Comparison of ENCODE assay signal across 23 cellular contexts in genomic region chr18:26435415-26436095, GRCh38.
A peak's percentile ranks its signal among the peaks of the same experiment; 100 is the strongest.
DNase-seq lines count a peak whose midpoint lies in the region; ATAC-seq, FAIRE-seq and TF ChIP-seq lines count a peak whose summit lies in the region.
"Had no signal": no experiment of that assay in that cellular context is flagged by ENCODE, and none has a peak within 500 bp of the region (broad histone marks: within the 10 kb centered on the region; RNA-seq: fewer than 3 reads in every experiment).

No MANE protein-coding gene starts in this region.

- H3K23me2 ChIP-seq in H1 (ENCODE audit: low read depth, low read length), result no peaks in the 10 kb centered on the region

- no peak for TF ChIP-seq CTCF in A549 (IDR thresholded peaks at IDR 0.05)
- TF ChIP-seq CTCF in PC-3 (conservative IDR thresholded peaks at IDR 0.05; ENCODE audit: low read depth, low read length), result no peak
- no peak for TF ChIP-seq CTCF in H1 (IDR thresholded peaks at IDR 0.05; ENCODE audit: control extremely low read depth in 1 of 3, insufficient read depth in 1 of 3, low read depth in 1 of 3, low read length in 3 of 3)
- no peak for TF ChIP-seq CTCF in hepatocyte (IDR thresholded peaks at IDR 0.05; ENCODE audit: poor library complexity)

- H3K9ac ChIP-seq in PC-3 (ENCODE audit: low read length) (no peak overlapping the region), H1 (replicated peaks in 1 of 4; ENCODE audit: extremely low read depth in 1 of 4, low read depth in 3 of 4, low read length in 3 of 4) (no peak overlapping the region), mesenchymal stem cell (ENCODE audit: low read length) (no peak overlapping the region)

- H3K4me3 ChIP-seq in A549, result peak overlapping the region; percentile 27
- no peak overlapping the region for H3K4me3 ChIP-seq in PC-3 (ENCODE audit: low read length)
- H3K4me3 ChIP-seq in H1 (ENCODE audit: extremely low read depth in 1 of 4, insufficient read depth in 2 of 4, low read depth in 3 of 4, low read length in 4 of 4), result no peak overlapping the region
- no peak overlapping the region for H3K4me3 ChIP-seq in mesenchymal stem cell (ENCODE audit: insufficient read depth in 1 of 2, low read depth in 1 of 2, low read length in 2 of 2)
- H3K4me3 ChIP-seq in hepatocyte, result no peak overlapping the region
- H3K4me3 ChIP-seq: GM23338 had no signal

- H3K27ac ChIP-seq in A549, result peak overlapping the region; percentile 88 to 90
- no peak overlapping the region for H3K27ac ChIP-seq in PC-3 (ENCODE audit: low read length)
- H3K27ac ChIP-seq in H1 (ENCODE audit: low read depth, low read length), result no peak overlapping the region
- H3K27ac ChIP-seq in mesenchymal stem cell (ENCODE audit: low read length, poor library complexity, severe bottlenecking), result no peak overlapping the region
- H3K27ac ChIP-seq in hepatocyte, result no peak overlapping the region
- H3K27ac ChIP-seq: HL-60 had no signal

- H2BK12ac ChIP-seq in H1 (ENCODE audit: low read depth, low read length) (no peak overlapping the region), mesenchymal stem cell (ENCODE audit: low read length in 2 of 2) (no peak overlapping the region)

- H2AK5ac ChIP-seq in H1 (ENCODE audit: low read depth, low read length) (no peak overlapping the region), mesenchymal stem cell (ENCODE audit: low read length, severe bottlenecking) (peak overlapping the region; percentile 5)

- FAIRE-seq in A549 (lab: Jason Lieb, UNC), result no peak
- no peak for FAIRE-seq in H1 (lab: Jason Lieb, UNC)
- FAIRE-seq: A204.1, D721Med had no signal

- H4K20me1 ChIP-seq in PC-3 (ENCODE audit: low read length) (no peaks in the 10 kb centered on the region), H1 (replicated peaks in 1 of 2; ENCODE audit: control insufficient read depth in 1 of 2, insufficient read depth in 2 of 2, low read length in 2 of 2) (no peaks in the 10 kb centered on the region), hepatocyte (ENCODE audit: insufficient read depth, poor library complexity, severe bottlenecking) (no peaks in the 10 kb centered on the region)

- no peak overlapping the region for H3K56ac ChIP-seq in H1 (replicated peaks; ENCODE audit: insufficient read length, low read depth, low read length)

- H2BK15ac ChIP-seq in H1 (ENCODE audit: low read length) (no peak overlapping the region), mesenchymal stem cell (ENCODE audit: low read depth, poor library complexity, severe bottlenecking) (no peak overlapping the region)

- peak overlapping the region; percentile 41; the same call in 1 of the 2 replicates for H4K8ac ChIP-seq in H1 (ENCODE audit: extremely low read depth, insufficient read depth, low read length)
- H4K8ac ChIP-seq in mesenchymal stem cell (ENCODE audit: low read length), result peak overlapping the region; percentile 33

- POLR2A ChIA-PET in A549 (lab: Yijun Ruan, JAX) (interaction anchor here (0.5 to 0.6 kb wide), 2 partner anchors 79 to 221 kb away, joined by 3 read pairs; no protein-coding TSS in a partner anchor), PC-3 (lab: Charles Lee; ENCODE audit: unreplicated experiment) (no interaction called here), H1 (lab: Charles Lee; ENCODE audit: partially characterized antibody) (no interaction called here)

- peaks cover 26% of the 10 kb centered on the region for H3K4me1 ChIP-seq in A549
- peaks cover 13% of the 10 kb centered on the region for H3K4me1 ChIP-seq in PC-3 (ENCODE audit: insufficient read depth, low read length)
- H3K4me1 ChIP-seq in H1 (replicated peaks in 1 of 4; ENCODE audit: control insufficient read depth in 3 of 4, insufficient read depth in 4 of 4, low read length in 3 of 4), result peaks cover 0 to 3% (median 0%) of the 10 kb centered on the region in 4 experiments; a peak in 2 of 7 replicates
- peaks cover 14% of the 10 kb centered on the region for H3K4me1 ChIP-seq in mesenchymal stem cell (ENCODE audit: control insufficient read depth, insufficient read depth, low read depth, low read length)
- no peaks in the 10 kb centered on the region for H3K4me1 ChIP-seq in hepatocyte (ENCODE audit: insufficient read depth)

- CTCF ChIA-PET in A549 (lab: Yijun Ruan, JAX) (no interaction called here), PC-3 (lab: Charles Lee) (no interaction called here), H1 (lab: Charles Lee; ENCODE audit: partially characterized antibody) (interaction anchor here (1.0 kb wide), 1 partner anchor 22 kb away, joined by 3 read pairs; no protein-coding TSS in a partner anchor)

- TF ChIP-seq EP300 in A549 (IDR thresholded peaks at IDR 0.05) (no peak), H1 (IDR thresholded peaks at IDR 0.05; ENCODE audit: borderline replicate concordance in 1 of 2, low read depth in 2 of 2, low read length in 2 of 2) (no peak)

- H3K23ac ChIP-seq in H1 (ENCODE audit: insufficient read length) (no peak overlapping the region), mesenchymal stem cell (ENCODE audit: low read length in 2 of 2) (no peak overlapping the region)

- no peaks in the 10 kb centered on the region for H3F3A ChIP-seq in PC-3 (ENCODE audit: low read length, unreplicated experiment)

- BruUV-seq in PC-3 (replicated peaks; lab: Mats Ljungman, UMichigan), result no TSS peak

- no peak for TF ChIP-seq POLR2A in A549 (IDR thresholded peaks at IDR 0.05; ENCODE audit: low read length)
- no peak for TF ChIP-seq POLR2A in H1 (IDR thresholded peaks at IDR 0.05; ENCODE audit: control extremely low read depth in 1 of 2, low read depth in 2 of 2, low read length in 2 of 2)

- no peaks in the 10 kb centered on the region for H3K27me3 ChIP-seq in PC-3 (ENCODE audit: low read length)
- H3K27me3 ChIP-seq in H1 (replicated peaks in 1 of 4; ENCODE audit: control insufficient read depth in 3 of 4, extremely low read depth in 1 of 4, insufficient read depth in 3 of 4, low read length in 3 of 4), result no peaks in the 10 kb centered on the region
- no peaks in the 10 kb centered on the region for H3K27me3 ChIP-seq in mesenchymal stem cell (ENCODE audit: control insufficient read depth in 1 of 2, insufficient read depth in 1 of 2, low read length in 2 of 2)
- no peaks in the 10 kb centered on the region for H3K27me3 ChIP-seq in hepatocyte

- H2AFZ ChIP-seq in PC-3 (ENCODE audit: low read length), result no peak overlapping the region
- H2AFZ ChIP-seq in H1 (ENCODE audit: low read length), result no peak overlapping the region; the same call in 1 of the 2 replicates
- no peak overlapping the region for H2AFZ ChIP-seq in mesenchymal stem cell (ENCODE audit: low read depth, low read length)
- H2AFZ ChIP-seq in hepatocyte, result no peak overlapping the region

- no peaks in the 10 kb centered on the region for H3K79me1 ChIP-seq in H1 (ENCODE audit: low read depth, low read length)
- H3K79me1 ChIP-seq in mesenchymal stem cell (replicated peaks; ENCODE audit: low read length, poor library complexity, severe bottlenecking), result no peaks in the 10 kb centered on the region

- no peak for DNase-seq in A549 (ENCODE audit: low read depth in 1 of 2, low spot score in 1 of 2)
- no peak for DNase-seq in PC-3
- no peak for DNase-seq in H1 (ENCODE audit: low read depth in 1 of 2, low spot score in 2 of 2)
- no peak for DNase-seq in mesenchymal stem cell
- DNase-seq in activated naive CD4-positive, alpha-beta T cell (lab: John Stamatoyannopoulos, UW), result no peak
- no peak for DNase-seq in putamen (ENCODE audit: low spot score)
- DNase-seq in hepatocyte (ENCODE audit: low spot score), result no peak
- no peak for DNase-seq in AG08395 (ENCODE audit: low spot score)
- DNase-seq: AML-193; CD4-positive, CD25-positive, alpha-beta regulatory T cell; DND-41; GDM1; KBM-7; NCI-H1105; NCI-H187; NCI-H69; NK-92 treated with Interleukin-12 subunit alpha and Interleukin-12 subunit beta, amount 100 ng/mL, for 24 hours; OCI-M1; SHP77 had no signal

- ATAC-seq in A549 (peak in 1 of 2 experiments; percentile 30; a peak in 2 of 6 replicates), PC-3 (no peak)

- H3K79me2 ChIP-seq in PC-3 (ENCODE audit: low read length), result no peaks in the 10 kb centered on the region
- H3K79me2 ChIP-seq in H1 (ENCODE audit: control insufficient read depth in 1 of 2, insufficient read depth in 2 of 2, low read length in 2 of 2), result no peaks in the 10 kb centered on the region
- no peaks in the 10 kb centered on the region for H3K79me2 ChIP-seq in hepatocyte

- no peaks in the 10 kb centered on the region for H3K9me3 ChIP-seq in A549
- H3K9me3 ChIP-seq in PC-3 (ENCODE audit: low read length), result no peaks in the 10 kb centered on the region
- no peaks in the 10 kb centered on the region for H3K9me3 ChIP-seq in H1 (ENCODE audit: insufficient read depth in 2 of 2, low read depth in 1 of 2, low read length in 1 of 2)
- no peaks in the 10 kb centered on the region for H3K9me3 ChIP-seq in mesenchymal stem cell (ENCODE audit: control insufficient read depth, low read length)
- no peaks in the 10 kb centered on the region for H3K9me3 ChIP-seq in hepatocyte (ENCODE audit: low read depth)

- H3K4ac ChIP-seq in H1 (replicated peaks; ENCODE audit: insufficient read length, low read depth, low read length), result no peak overlapping the region
- H3K4ac ChIP-seq in mesenchymal stem cell (ENCODE audit: low read depth in 1 of 2, low read length in 2 of 2), result peak overlapping the region in 1 of 2 experiments; percentile 46

- H3K9me2 ChIP-seq in PC-3 (replicated peaks; ENCODE audit: low read length), result no peaks in the 10 kb centered on the region
- H3K9me2 ChIP-seq in hepatocyte (replicated peaks; ENCODE audit: insufficient read depth), result no peaks in the 10 kb centered on the region

- H3K36me3 ChIP-seq in PC-3 (ENCODE audit: low read depth, low read length) (no peaks in the 10 kb centered on the region), H1 (ENCODE audit: control insufficient read depth in 2 of 4, insufficient read depth in 4 of 4, low read length in 3 of 4) (no peaks in the 10 kb centered on the region), mesenchymal stem cell (ENCODE audit: control insufficient read depth in 1 of 2, insufficient read depth in 2 of 2, low read depth in 1 of 2, low read length in 2 of 2) (no peaks in the 10 kb centered on the region), hepatocyte (replicated peaks; ENCODE audit: insufficient read depth, low read depth) (no peaks in the 10 kb centered on the region)

- H3K14ac ChIP-seq in H1 (ENCODE audit: insufficient read length), result no peak overlapping the region
- no peak overlapping the region for H3K14ac ChIP-seq in mesenchymal stem cell (ENCODE audit: low read length in 2 of 2)

- H2BK120ac ChIP-seq in H1 (replicated peaks; ENCODE audit: low read depth, low read length) (no peak overlapping the region), mesenchymal stem cell (ENCODE audit: low read depth, low read length) (no peak overlapping the region)

- intact Hi-C loops in PC-3 (cut with micrococcal nuclease), result no loop called here

- H4K5ac ChIP-seq in H1 (ENCODE audit: insufficient read length, low read depth, low read length), result no peak overlapping the region

- H2BK5ac ChIP-seq in H1 (ENCODE audit: low read depth, low read length) (no peak overlapping the region), mesenchymal stem cell (ENCODE audit: low read depth, low read length, poor library complexity, severe bottlenecking) (no peak overlapping the region)

- H3K18ac ChIP-seq in H1 (ENCODE audit: extremely low read depth, low read length) (no peak overlapping the region), mesenchymal stem cell (ENCODE audit: low read depth in 1 of 2, low read length in 2 of 2) (peak overlapping the region in 1 of 2 experiments; percentile 66)

- H2BK20ac ChIP-seq in H1 (ENCODE audit: low read length), result 0 out of 2 replicates have a peak overlapping the region, but pooled peaks have one; percentile 11

- TF ChIP-seq RAD21 in A549 (conservative IDR thresholded peaks at IDR 0.05 in 1 of 2, IDR thresholded peaks at IDR 0.05 in 1 of 2) (no peak), H1 (IDR thresholded peaks at IDR 0.05 in 1 of 2, conservative IDR thresholded peaks at IDR 0.05 in 1 of 2; ENCODE audit: low read depth in 2 of 2, low read length in 2 of 2) (no peak)

- 83% methylated on average over 8 of the region's 8 CpGs for WGBS in A549 (ENCODE audit: missing lambda C conversion rate)
- WGBS in H1 (ENCODE audit: extremely low coverage in 1 of 2, insufficient coverage in 1 of 2, insufficient read length in 1 of 2, insufficient replicate concordance in 2 of 2, low coverage in 1 of 2, low lambda C conversion rate in 2 of 2, missing lambda C conversion rate in 1 of 2), 2 experiments, result 93% methylated on average over 8 of the region's 8 CpGs; no CpG with 5 or more reads in 1 of the 2 experiments
- WGBS in mesenchymal stem cell, result 93% methylated on average over 8 of the region's 8 CpGs
- WGBS in hepatocyte (ENCODE audit: low lambda C conversion rate, missing lambda C conversion rate), result 84% methylated on average over 8 of the region's 8 CpGs

- H4K91ac ChIP-seq in H1 (replicated peaks; ENCODE audit: insufficient read length, low read length), result no peak overlapping the region
- H4K91ac ChIP-seq in mesenchymal stem cell (ENCODE audit: low read length), result no peak overlapping the region

- peak overlapping the region; percentile 71 for H3K4me2 ChIP-seq in A549
- H3K4me2 ChIP-seq in PC-3 (ENCODE audit: low read length), result peak overlapping the region; percentile 16; the same call in 1 of the 2 replicates
- no peak overlapping the region for H3K4me2 ChIP-seq in H1 (ENCODE audit: insufficient read depth in 1 of 2, low read depth in 2 of 2, low read length in 2 of 2)
- no peak overlapping the region for H3K4me2 ChIP-seq in mesenchymal stem cell (ENCODE audit: low read length, poor library complexity, severe bottlenecking)
- H3K4me2 ChIP-seq in hepatocyte, result no peak overlapping the region
- H3K4me2 ChIP-seq: GM23338 had no signal

Comparison
In these comparisons a context has a peak if more than half of its experiments do, and no peak if none do; other contexts are left out.
1. H3K27ac ChIP-seq: peak in A549 (2 of 2); none in PC-3 (single experiment), H1 (single experiment), mesenchymal stem cell (single experiment) and hepatocyte (single experiment).
2. H3K4me2 ChIP-seq: peak in A549 (single experiment) and PC-3 (single experiment); none in H1 (0 of 2), mesenchymal stem cell (single experiment) and hepatocyte (single experiment).